ENCODE assay signal across 8 cellular contexts in genomic region chr9:129143461-129143927, GRCh38. TPM values are rescaled to one million over a fixed set of nuclear protein-coding genes. Genes with fewer than 3 reads are reported as not detected.
DNase-seq lines count a peak whose midpoint lies in the region; ATAC-seq lines count a peak whose summit lies in the region.

No MANE protein-coding gene starts in this region.

- peaks cover 0 to 12% of the 10 kb centered on the region in 2 donors for H3K36me3 ChIP-seq in mucosa of rectum (ENCODE audit: control insufficient read depth in 2 of 2, insufficient read depth in 2 of 2, low read length in 2 of 2)

- H3K27ac ChIP-seq in epithelial cell of prostate (peak overlapping the region; percentile 100), mucosa of rectum (ENCODE audit: low read depth in 2 of 2, low read length in 2 of 2) (peak overlapping the region; percentile 77 to 99)

- H3K4me1 ChIP-seq in mucosa of rectum (ENCODE audit: control insufficient read depth in 2 of 2, insufficient read depth in 2 of 2, low read length in 2 of 2): peaks cover 46 to 59% of the 10 kb centered on the region in 2 donors

- peaks cover 12% of the 10 kb centered on the region for H3K36me3 Mint-ChIP-seq in activated T-cell treated with anti-CD3 and anti-CD28 coated beads, Interleukin-2, amount 50 U/mL, for 4 hours (ENCODE audit: insufficient read depth)

- no peaks in the 10 kb centered on the region for H3K27me3 Mint-ChIP-seq in activated T-cell treated with anti-CD3 and anti-CD28 coated beads, Interleukin-2, amount 50 U/mL, for 4 hours (ENCODE audit: low read depth)

- DNase-seq in A172 (ENCODE audit: low spot score) (peak; percentile 43), NCI-H226 (peak; percentile 91), epithelial cell of prostate (ENCODE audit: low read depth, low spot score) (no peak), D341Med (ENCODE audit: low spot score) (no peak)
- no peak for DNase-seq in activated effector memory CD4-positive, alpha-beta T cell treated with anti-CD3 and anti-CD28 coated beads, Interleukin-2, amount 50 U/mL, for 16 hours
- DNase-seq in activated T-cell treated with anti-CD3 and anti-CD28 coated beads, Interleukin-2, amount 50 U/mL, for 4 hours: no peak

- peaks cover 40% of the 10 kb centered on the region for H3K4me1 Mint-ChIP-seq in activated T-cell treated with anti-CD3 and anti-CD28 coated beads, Interleukin-2, amount 50 U/mL, for 4 hours (ENCODE audit: low read depth)

- no peaks in the 10 kb centered on the region for H3K9me3 Mint-ChIP-seq in activated T-cell treated with anti-CD3 and anti-CD28 coated beads, Interleukin-2, amount 50 U/mL, for 4 hours

- no peaks in the 10 kb centered on the region for H3K9me3 ChIP-seq in mucosa of rectum (ENCODE audit: control insufficient read depth in 2 of 2, low read length in 2 of 2)

- H3K27me3 ChIP-seq in mucosa of rectum (ENCODE audit: control insufficient read depth in 2 of 2, insufficient read depth in 2 of 2, low read length in 2 of 2): no peaks in the 10 kb centered on the region

- no peak for ATAC-seq in HG03439 (IDR thresholded peaks at IDR 0.05; ENCODE audit: unreplicated experiment)
- ATAC-seq in activated T-cell treated with anti-CD3 and anti-CD28 coated beads, Interleukin-2, amount 50 U/mL, for 4 hours: no peak

- H3K4me3 Mint-ChIP-seq in activated T-cell treated with anti-CD3 and anti-CD28 coated beads, Interleukin-2, amount 50 U/mL, for 4 hours: no peak overlapping the region

- H3K9ac ChIP-seq in mucosa of rectum (ENCODE audit: low read depth in 1 of 2, low read length in 2 of 2): peak overlapping the region; percentile 13 to 32

- H3K4me3 ChIP-seq in mucosa of rectum (ENCODE audit: low read length in 2 of 2): peak overlapping the region; percentile 5 to 31

RNA-seq across cellular contexts. Expression of gene PTPA, which starts 32.3 kb away (rescaled TPM):
- total RNA-seq in A172 (2014; rRNA removed; shearing (Covaris generic)): 150 and 174 TPM in 2 replicates
- 10 to 100 TPM; 80.7 to 90.2 (median 89.9) TPM for total RNA-seq in activated T-cell treated with anti-CD3 and anti-CD28 coated beads, Interleukin-2, amount 50 U/mL, for 4 hours

RNA-seq across cellular contexts. Expression of gene CRAT, which starts 32.9 kb away (rescaled TPM):
- total RNA-seq in A172 (2014; rRNA removed; shearing (Covaris generic)): 52.7 and 69.4 TPM in 2 replicates
- 1 to 10 TPM; 3.4 to 5.2 (median 5.2) TPM for total RNA-seq in activated T-cell treated with anti-CD3 and anti-CD28 coated beads, Interleukin-2, amount 50 U/mL, for 4 hours

RNA-seq across cellular contexts. Expression of gene IER5L, which starts 34.6 kb away (rescaled TPM):
- 53.3 and 55.8 TPM in 2 replicates for total RNA-seq in A172 (2014; rRNA removed; shearing (Covaris generic))
- total RNA-seq in activated T-cell treated with anti-CD3 and anti-CD28 coated beads, Interleukin-2, amount 50 U/mL, for 4 hours: 1 to 10 TPM; 1.6 to 1.9 (median 1.8) TPM

Comparison
In these comparisons a context has a peak if more than half of its experiments do, and no peak if none do; other contexts are left out.
1. DNase-seq: peak in A172 (single experiment) and NCI-H226 (single experiment); none in epithelial cell of prostate (single experiment), activated effector memory CD4-positive, alpha-beta T cell treated with anti-CD3 and anti-CD28 coated beads, Interleukin-2, amount 50 U/mL, for 16 hours (single experiment), D341Med (single experiment) and activated T-cell treated with anti-CD3 and anti-CD28 coated beads, Interleukin-2, amount 50 U/mL, for 4 hours (single experiment).
2. RNA of gene IER5L, which starts 34.6 kb away (total RNA-seq): 53.3 to 55.8 TPM in A172; 1.6 to 1.9 TPM in activated T-cell treated with anti-CD3 and anti-CD28 coated beads, Interleukin-2, amount 50 U/mL, for 4 hours; every median in the first group is over 10 times any median in the second.